9 cellular contexts compared by ENCODE assay signal in genomic region chr16:77723108-77723514, GRCh38. TPM values are rescaled to one million over a fixed set of nuclear protein-coding genes. Genes with fewer than 3 reads are reported as not detected.
DNase-seq lines count a peak whose midpoint lies in the region; ATAC-seq, FAIRE-seq and TF ChIP-seq lines count a peak whose summit lies in the region.
"Had no signal": no experiment of that assay in that cellular context is flagged by ENCODE, and none has a peak within 500 bp of the region (broad histone marks: within the 10 kb centered on the region; RNA-seq: fewer than 3 reads in every experiment).

No MANE protein-coding gene starts in this region.

- H3K4me3 ChIP-seq in GM12878 (peak overlapping the region; percentile 98), spleen (peak overlapping the region; percentile 75 to 97 (median 86))

- no peak overlapping the region for H2BK12ac ChIP-seq in H9 (ENCODE audit: insufficient read length, low read depth, low read length)

- H4K5ac ChIP-seq in H9 (ENCODE audit: insufficient read length, low read depth, low read length): no peak overlapping the region

- no peak overlapping the region for H3K18ac ChIP-seq in H9 (ENCODE audit: insufficient read length, low read depth, low read length)

- RAD21 ChIA-PET in GM12878 (lab: Charles Lee; ENCODE audit: unreplicated experiment): no interaction called here

- ATAC-seq in GM12878 (peak; percentile 9), GM19351 (IDR thresholded peaks at IDR 0.05; ENCODE audit: unreplicated experiment) (no peak)

- peaks cover 7% of the 10 kb centered on the region for H3K23me2 ChIP-seq in H9 (ENCODE audit: insufficient read length, low read depth, low read length, poor library complexity, severe bottlenecking)

- TF ChIP-seq POLR2A in GM12878 (IDR thresholded peaks at IDR 0.05; ENCODE audit: low read depth, low read length): no peak
- TF ChIP-seq POLR2A in spleen (IDR thresholded peaks at IDR 0.05): no peak

- H2AK5ac ChIP-seq in H9 (ENCODE audit: insufficient read length, low read length): no peak overlapping the region

- H2BK15ac ChIP-seq in H9 (ENCODE audit: low read depth, low read length): no peak overlapping the region

- H2BK20ac ChIP-seq in H9 (ENCODE audit: low read depth, low read length, poor library complexity, severe bottlenecking): no peak overlapping the region

- no peak overlapping the region for H2BK5ac ChIP-seq in H9 (ENCODE audit: insufficient read length, low read length)

- H4K8ac ChIP-seq in H9 (replicated peaks; ENCODE audit: insufficient read length, low read depth, low read length): no peak overlapping the region

- H3K27ac ChIP-seq in H9 (ENCODE audit: insufficient read length, low read depth, low read length) (no peak overlapping the region), GM12878 (ENCODE audit: control insufficient read depth, insufficient read depth) (peak overlapping the region; percentile 68; the same call in 1 of the 2 replicates), spleen (peak overlapping the region; percentile 78 to 91 (median 88))

- no peak for FAIRE-seq in GM12878 (lab: Jason Lieb, UNC)
- FAIRE-seq: frontal cortex had no signal

- H3K36me3 Mint-ChIP-seq in H9 (ENCODE audit: insufficient read depth in 1 of 3, low read depth in 3 of 3): peaks cover 0 to 14% (median 6%) of the 10 kb centered on the region in 3 experiments; a peak in 4 of 7 replicates
- peaks cover 4 to 11% (median 8%) of the 10 kb centered on the region in 3 donors for H3K36me3 Mint-ChIP-seq in immature natural killer cell

- TF ChIP-seq CTCF in GM10266 (IDR thresholded peaks at IDR 0.05; ENCODE audit: control insufficient read depth, insufficient read depth, low read depth, missing control alignments) (no peak), H9 (conservative IDR thresholded peaks at IDR 0.05) (no peak), GM12878 (IDR thresholded peaks at IDR 0.05 in 2 of 3, conservative IDR thresholded peaks at IDR 0.05 in 1 of 3; ENCODE audit: control insufficient read depth in 2 of 3, extremely low read depth in 1 of 3, insufficient read depth in 1 of 3, low read depth in 3 of 3, low read length in 3 of 3) (no peak), spleen (IDR thresholded peaks at IDR 0.05 in 8 of 11, conservative IDR thresholded peaks at IDR 0.05 in 3 of 11) (no peak)

- H3K4me1 ChIP-seq in H9 (ENCODE audit: insufficient read depth, low read length) (peaks cover 7% of the 10 kb centered on the region; the same call in 1 of the 2 replicates), GM12878 (ENCODE audit: control insufficient read depth, insufficient read depth, low read length) (peaks cover 5% of the 10 kb centered on the region), spleen (peaks cover 0 to 22% (median 11%) of the 10 kb centered on the region in 6 donors)

- POLR2A ChIA-PET in GM12878 (lab: Charles Lee): no interaction called here

- H3K79me2 ChIP-seq in H9 (ENCODE audit: insufficient read depth, low read length) (no peaks in the 10 kb centered on the region), GM12878 (ENCODE audit: control insufficient read depth, insufficient read depth, low read length) (no peaks in the 10 kb centered on the region)

- H3K36me3 ChIP-seq in GM12878 (ENCODE audit: control insufficient read depth in 2 of 2, insufficient read depth in 2 of 2, low read length in 1 of 2): no peaks in the 10 kb centered on the region
- peaks cover 0 to 22% (median 0%) of the 10 kb centered on the region in 6 donors for H3K36me3 ChIP-seq in spleen

- H3K4me1 Mint-ChIP-seq in H9 (peaks cover 11 to 18% of the 10 kb centered on the region in 2 experiments), immature natural killer cell (peaks cover 15 to 22% of the 10 kb centered on the region in 2 donors)

- no peak overlapping the region for H3K4ac ChIP-seq in H9 (ENCODE audit: low read depth, low read length)

- intact Hi-C loops in GM12878 (cut with micrococcal nuclease; ENCODE audit: unreplicated experiment): no loop called here
- intact Hi-C loops in spleen (cut with DNase I; ENCODE audit: low total_unique reads): no loop called here

- no peak overlapping the region for H3T11ph ChIP-seq in H9 (ENCODE audit: low read length)

- no peaks in the 10 kb centered on the region; a peak in 1 of 5 replicates for H3K9me3 Mint-ChIP-seq in H9
- no peaks in the 10 kb centered on the region for H3K9me3 Mint-ChIP-seq in immature natural killer cell

- TF ChIP-seq RAD21 in GM12878 (IDR thresholded peaks at IDR 0.05; ENCODE audit: insufficient read depth, low read depth, low read length): no peak

- H2AFZ ChIP-seq in H9 (ENCODE audit: low read length): no peak overlapping the region
- H2AFZ ChIP-seq in GM12878 (ENCODE audit: control insufficient read depth, low read depth, low read length): peak overlapping the region; percentile 96

- WGBS in H9 (ENCODE audit: extremely low coverage, insufficient read length, low lambda C conversion rate): no CpG with 5 or more reads among the region's 5 CpGs
- 3% methylated on average over 5 of the region's 5 CpGs for WGBS in GM12878 (ENCODE audit: insufficient coverage, insufficient replicate concordance, low lambda C conversion rate, missing lambda C conversion rate)
- 0 to 4% (median 1%) methylated on average over 5 of the region's 5 CpGs for WGBS in spleen, 5 donors

- H3K56ac ChIP-seq in H9 (ENCODE audit: insufficient read length, low read depth, low read length): no peak overlapping the region

- H3K9ac ChIP-seq in H9 (ENCODE audit: extremely low read depth, insufficient read length, low read length) (peak overlapping the region; percentile 73), GM12878 (ENCODE audit: control insufficient read depth, insufficient read depth, low read length) (peak overlapping the region; percentile 84)

- TF ChIP-seq EP300 in GM12878 (IDR thresholded peaks at IDR 0.05; ENCODE audit: borderline replicate concordance in 1 of 2, control insufficient read depth in 1 of 2, low read depth in 2 of 2, low read length in 2 of 2): no peak

- peak; percentile 12 for DNase-seq in GM10266 (ENCODE audit: extremely low spot score)
- no peak for DNase-seq in H9
- peak; percentile 98 for DNase-seq in MV-4-11 (lab: John Stamatoyannopoulos, UW)
- no peak for DNase-seq in GM12878 (ENCODE audit: low read depth, low spot score)
- DNase-seq in immature natural killer cell: peak in 2 of 3 donors; percentile 6 to 27
- DNase-seq in spleen: no peak
- no peak for DNase-seq in SHP77 treated with DMSO at 0.1 percent for 48 hours (lab: John Stamatoyannopoulos, UW)

- H3K14ac ChIP-seq in H9 (ENCODE audit: insufficient read depth, low read length): 0 out of 2 replicates have a peak overlapping the region, but pooled peaks have one; percentile 32

- H3K9me3 ChIP-seq in H9 (ENCODE audit: control insufficient read depth, low read depth, low read length) (no peaks in the 10 kb centered on the region), GM12878 (replicated peaks; ENCODE audit: control insufficient read depth, insufficient read depth, low read length) (no peaks in the 10 kb centered on the region), spleen (peaks cover 0 to 4% (median 0%) of the 10 kb centered on the region in 8 donors)

- H4K91ac ChIP-seq in H9 (ENCODE audit: insufficient read length, low read depth, low read length): no peak overlapping the region

- H3K23ac ChIP-seq in H9 (ENCODE audit: insufficient read length, low read depth, low read length): no peak overlapping the region

- peak overlapping the region; percentile 81 to 82 for H3K4me3 Mint-ChIP-seq in H9
- peak overlapping the region; percentile 87 to 92 (median 88) for H3K4me3 Mint-ChIP-seq in immature natural killer cell

- CTCF ChIA-PET in GM12878 (lab: Yijun Ruan, JAX): interaction anchor here (1.0 kb wide), 1 partner anchor 275 kb away, joined by 3 read pairs; no protein-coding TSS in a partner anchor

- H3K4me2 ChIP-seq in H9 (ENCODE audit: insufficient read depth, insufficient read length, low read length) (peak overlapping the region; percentile 68), GM12878 (ENCODE audit: control insufficient read depth, insufficient read depth) (peak overlapping the region; percentile 82)

- H3K27me3 ChIP-seq in H9 (ENCODE audit: insufficient read depth, low read length) (no peaks in the 10 kb centered on the region), GM12878 (replicated peaks in 1 of 2; ENCODE audit: control insufficient read depth in 2 of 2, insufficient read depth in 2 of 2, low read length in 1 of 2) (no peaks in the 10 kb centered on the region), spleen (replicated peaks in 1 of 7) (no peaks in the 10 kb centered on the region)

- H2BK120ac ChIP-seq in H9 (ENCODE audit: low read depth, low read length, poor library complexity, severe bottlenecking): no peak overlapping the region

- H3K79me1 ChIP-seq in H9 (ENCODE audit: insufficient read depth, low read depth, low read length, poor library complexity, severe bottlenecking): no peaks in the 10 kb centered on the region

- H3K27ac Mint-ChIP-seq in H9: peak overlapping the region in 2 of 3 experiments; percentile 93 to 95; a peak in 5 of 7 replicates
- peak overlapping the region in 5 of 6 donors; percentile 67 to 88 (median 83) for H3K27ac Mint-ChIP-seq in immature natural killer cell

- SMC1A ChIA-PET in GM12878 (lab: Charles Lee; ENCODE audit: uncharacterized antibody, unreplicated experiment): no interaction called here

- H4K20me1 ChIP-seq in H9 (ENCODE audit: control insufficient read depth, insufficient read depth, insufficient read length): no peaks in the 10 kb centered on the region
- H4K20me1 ChIP-seq in GM12878 (ENCODE audit: control insufficient read depth, insufficient read depth): no peaks in the 10 kb centered on the region

- no TSS peak for BruUV-seq in GM12878 (replicated peaks; lab: Mats Ljungman, UMichigan)

- H3K27me3 Mint-ChIP-seq in H9 (ENCODE audit: low read depth) (peaks cover 1% of the 10 kb centered on the region; the same call in 1 of the 2 replicates), immature natural killer cell (ENCODE audit: low read depth in 3 of 3) (peaks cover 0 to 4% (median 0%) of the 10 kb centered on the region in 3 donors)

- in situ Hi-C loops in GM12878 (cut with MboI): no loop called here

RNA-seq across cellular contexts. Expression of gene NUDT7, which starts 0.8 kb away (rescaled TPM):
- total RNA-seq in H9 (2021): 6.8 and 6.9 TPM in 2 replicates
- total RNA-seq in GM12878 (2013; cell fraction: nucleolus; rRNA removed): 0.77 and 0.91 TPM in 2 replicates
- 2.6 and 3.2 TPM in 2 replicates for total RNA-seq in GM12878 (2014; rRNA removed)
- total RNA-seq in GM12878 (2014; rRNA removed; fragmentation: Illumina TruSeq; extraction: Trizol): 5.1 TPM in 2 replicates
- total RNA-seq in GM12878 (2021): 2.1 and 4.0 TPM in 2 replicates
- polyA plus RNA-seq in GM12878 (2011; ENCODE audit: low read depth): 9.4 TPM
- 2.4 and 2.8 TPM in 2 replicates for polyA plus RNA-seq in GM12878 (2011; rRNA removed)
- polyA plus RNA-seq in GM12878 (2011; cell fraction: cytosol; rRNA removed): 1.6 and 2.3 TPM in 2 replicates
- 1.3 TPM in 2 replicates for polyA plus RNA-seq in GM12878 (2011; cell fraction: nucleus; rRNA removed)
- 4.6 and 6.0 TPM in 2 replicates for polyA plus RNA-seq in GM12878 (2012)
- polyA plus RNA-seq in GM12878 (2014; fragmentation: Illumina TruSeq; extraction: Trizol): 5.3 and 10.3 TPM in 2 replicates
- polyA plus RNA-seq in GM12878 (2014; fragmentation: Nextera tagmentation; extraction: Ambion mirVana): 10 to 100 TPM in 1 of 2 experiments, 1 to 10 TPM in 1; 9.7 to 14.3 TPM
- 5.1 and 5.5 TPM in 2 replicates for polyA plus RNA-seq in GM12878 (2014; rRNA removed)
- polyA plus RNA-seq in GM12878 (2016; fragmentation: Nextera tagmentation; extraction: Ambion mirVana): 1 to 10 TPM; 3.6 to 6.4 TPM
- polyA minus RNA-seq in GM12878 (2011; rRNA and poly(A)+ RNA removed): 0.66 and 1.4 TPM in 2 replicates
- not detected in 2 replicates for polyA minus RNA-seq in GM12878 (2011; cell fraction: cytosol; rRNA and poly(A)+ RNA removed)
- polyA minus RNA-seq in GM12878 (2011; cell fraction: nucleus; rRNA and poly(A)+ RNA removed): 0.60 TPM in 1 of 2 replicates, not detected in the other
- 10 to 100 TPM in 1 of 3 donors, 1 to 10 TPM in 2; 4.7 to 13.9 (median 5.0) TPM for polyA plus RNA-seq in immature natural killer cell
- total RNA-seq in spleen: 10 to 100 TPM in 3 of 7 donors, 1 to 10 TPM in 4; 5.2 to 12.0 (median 8.6) TPM
- polyA plus RNA-seq in spleen: 10 to 100 TPM in 2 of 3 donors, 1 to 10 TPM in 1; 6.6 to 14.0 (median 10.8) TPM

Comparison
In these comparisons a context has a peak if more than half of its experiments do, and no peak if none do; other contexts are left out.
1. DNase-seq: peak in GM10266 (single experiment), MV-4-11 (single experiment) and immature natural killer cell (2 of 3); none in H9 (single experiment), GM12878 (single experiment), spleen (single experiment) and SHP77 treated with DMSO at 0.1 percent for 48 hours (single experiment).